In the genomic region with DNA sequence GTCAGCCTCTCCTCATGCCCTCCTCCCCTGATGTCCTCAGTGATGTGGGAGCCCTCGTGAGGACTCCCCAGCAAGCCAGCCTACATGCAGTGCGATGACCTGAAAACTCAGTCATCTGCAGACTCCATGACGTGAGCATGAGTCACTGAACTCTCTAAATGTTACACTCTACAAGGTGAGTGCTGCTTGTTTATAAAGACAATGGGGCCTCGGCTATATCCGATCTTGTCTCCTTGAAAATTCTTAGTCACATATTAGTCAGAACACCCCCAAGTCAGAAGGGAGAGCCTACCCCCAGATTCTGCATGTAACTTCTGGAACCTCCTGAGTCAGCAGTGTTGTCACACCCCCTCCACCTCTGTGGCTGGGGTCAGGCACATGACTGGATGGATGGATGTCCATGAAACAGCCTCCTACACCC, we compare ENCODE assay signal across 11 cellular contexts.
DNase-seq lines count a peak whose midpoint lies in the region; ATAC-seq, FAIRE-seq and TF ChIP-seq lines count a peak whose summit lies in the region.
"Had no signal": no experiment of that assay in that cellular context is flagged by ENCODE, and none has a peak within 500 bp of the region (broad histone marks: within the 10 kb centered on the region; RNA-seq: fewer than 3 reads in every experiment).

No MANE protein-coding gene starts in this region.

- H3K36me3 Mint-ChIP-seq in MCF 10A (ENCODE audit: insufficient read depth, unreplicated experiment) = no peaks in the 10 kb centered on the region
- no peaks in the 10 kb centered on the region for H3K36me3 Mint-ChIP-seq in CD4-positive, alpha-beta T cell (ENCODE audit: low read depth)
- H3K36me3 Mint-ChIP-seq: naive thymus-derived CD4-positive, alpha-beta T cell had no signal

- H3K27me3 ChIP-seq in breast epithelium = no peaks in the 10 kb centered on the region
- H3K27me3 ChIP-seq in foreskin keratinocyte = no peaks in the 10 kb centered on the region
- H3K27me3 ChIP-seq in CD4-positive, alpha-beta T cell (ENCODE audit: control insufficient read depth, insufficient read depth, low read length) = no peaks in the 10 kb centered on the region
- H3K27me3 ChIP-seq: BLaER1 had no signal

- intact Hi-C loops in MCF 10A (cut with micrococcal nuclease) = loop anchor here (5.0 to 10.0 kb wide), 2 partner anchors 196 to 668 kb away; no protein-coding TSS in a partner anchor
- intact Hi-C loops in breast epithelium (cut with DNase I; ENCODE audit: low total_unique reads) = no loop called here
- intact Hi-C loops in CD4-positive, alpha-beta T cell (cut with DNase I, micrococcal nuclease) = no loop called here

- H3K9me3 Mint-ChIP-seq in MCF 10A (ENCODE audit: unreplicated experiment) = no peaks in the 10 kb centered on the region
- no peaks in the 10 kb centered on the region for H3K9me3 Mint-ChIP-seq in CD4-positive, alpha-beta T cell

- no peaks in the 10 kb centered on the region for H3K36me3 ChIP-seq in breast epithelium
- H3K36me3 ChIP-seq: BLaER1 had no signal

- peaks cover 24% of the 10 kb centered on the region for H3K4me1 Mint-ChIP-seq in MCF 10A (ENCODE audit: insufficient read depth, unreplicated experiment)
- no peaks in the 10 kb centered on the region for H3K4me1 Mint-ChIP-seq in CD4-positive, alpha-beta T cell (ENCODE audit: low read depth)
- H3K4me1 Mint-ChIP-seq: naive thymus-derived CD4-positive, alpha-beta T cell had no signal

- H3K27ac Mint-ChIP-seq in MCF 10A (ENCODE audit: low read depth, unreplicated experiment) = peak overlapping the region; percentile 71
- H3K27ac Mint-ChIP-seq in CD4-positive, alpha-beta T cell = no peak overlapping the region
- H3K27ac Mint-ChIP-seq: naive thymus-derived CD4-positive, alpha-beta T cell had no signal

- TF ChIP-seq POLR2A in breast epithelium (IDR thresholded peaks at IDR 0.05) (no peak), GM12891 (IDR thresholded peaks at IDR 0.05; ENCODE audit: low read depth, low read length) (no peak)

- H3K9me3 ChIP-seq in breast epithelium = no peaks in the 10 kb centered on the region
- H3K9me3 ChIP-seq in CD4-positive, alpha-beta T cell (ENCODE audit: control insufficient read depth, low read length) = no peaks in the 10 kb centered on the region
- H3K9me3 ChIP-seq: BLaER1 had no signal

- CTCF ChIA-PET in MCF 10A (lab: Yijun Ruan, JAX) = interaction anchor here (0.6 kb wide), 2 partner anchors 78 to 1587 kb away, joined by 3 read pairs; no protein-coding TSS in a partner anchor
- CTCF ChIA-PET in CD4-positive, alpha-beta T cell (lab: Charles Lee) = no interaction called here

- FAIRE-seq in GM12891 (lab: Jason Lieb, UNC) = no peak

- H3K27ac ChIP-seq in breast epithelium (no peak overlapping the region), foreskin keratinocyte (peak overlapping the region; percentile 93)
- H3K27ac ChIP-seq in CD4-positive, alpha-beta T cell (ENCODE audit: low read depth, low read length) = no peak overlapping the region
- H3K27ac ChIP-seq: BLaER1 had no signal

- H3K4me3 ChIP-seq in breast epithelium = no peak overlapping the region
- H3K4me3 ChIP-seq: BLaER1 had no signal

- POLR2A ChIA-PET in MCF 10A (lab: Yijun Ruan, JAX) = interaction anchor here (0.6 kb wide), 1 partner anchor 94 kb away, joined by 4 read pairs; no protein-coding TSS in a partner anchor
- POLR2A ChIA-PET in CD4-positive, alpha-beta T cell (lab: Charles Lee) = no interaction called here

- no peak for TF ChIP-seq CTCF in MCF 10A (IDR thresholded peaks at IDR 0.05; ENCODE audit: unreplicated experiment)
- TF ChIP-seq CTCF in breast epithelium (IDR thresholded peaks at IDR 0.05) = no peak
- TF ChIP-seq CTCF in foreskin keratinocyte (conservative IDR thresholded peaks at IDR 0.05) = peak; percentile 44
- TF ChIP-seq CTCF in CD4-positive, alpha-beta T cell (IDR thresholded peaks at IDR 0.05) = no peak

- DNase-seq in MCF 10A (ENCODE audit: unreplicated experiment) (peak; percentile 87), breast epithelium (ENCODE audit: low spot score in 2 of 2) (no peak), SW480 (ENCODE audit: low spot score) (peak; percentile 85), foreskin keratinocyte (peak; percentile 100), stromal cell of bone marrow (ENCODE audit: low read depth) (peak; percentile 89), GM12891 (ENCODE audit: insufficient read length, low spot score) (no peak)
- no peak for DNase-seq in stimulated activated naive CD4-positive, alpha-beta T cell treated with Interleukin-2 at 50 U/mL for 16 hours (lab: John Stamatoyannopoulos, UW)
- DNase-seq in CD4-positive, alpha-beta T cell = no peak
- DNase-seq: activated CD4-positive, CD25-positive, alpha-beta regulatory T cell; naive thymus-derived CD4-positive, alpha-beta T cell had no signal

- ATAC-seq in foreskin keratinocyte = peak; percentile 96
- ATAC-seq in CD4-positive, alpha-beta T cell (ENCODE audit: poor library complexity) = no peak
- ATAC-seq: naive thymus-derived CD4-positive, alpha-beta T cell had no signal

- no peak overlapping the region for H3K4me3 Mint-ChIP-seq in MCF 10A (ENCODE audit: unreplicated experiment)
- no peak overlapping the region for H3K4me3 Mint-ChIP-seq in CD4-positive, alpha-beta T cell
- H3K4me3 Mint-ChIP-seq: naive thymus-derived CD4-positive, alpha-beta T cell had no signal

- no TSS peak for BruUV-seq in MCF 10A (replicated peaks; lab: Mats Ljungman, UMichigan)

- no peaks in the 10 kb centered on the region for H3K4me1 ChIP-seq in breast epithelium
- H3K4me1 ChIP-seq in foreskin keratinocyte = peaks cover 41% of the 10 kb centered on the region
- H3K4me1 ChIP-seq: BLaER1 had no signal

- no peaks in the 10 kb centered on the region for H3K27me3 Mint-ChIP-seq in MCF 10A (ENCODE audit: insufficient read depth, unreplicated experiment)
- no peaks in the 10 kb centered on the region for H3K27me3 Mint-ChIP-seq in CD4-positive, alpha-beta T cell
- H3K27me3 Mint-ChIP-seq: naive thymus-derived CD4-positive, alpha-beta T cell had no signal

TF ChIP-seq in GM12891, 5 proteins besides CTCF, POLR2A, EP300 and RAD21:
- TF ChIP-seq TAF1 (IDR thresholded peaks at IDR 0.05; ENCODE audit: low read depth, low read length) = no peak
- no peak for TF ChIP-seq POU2F2 (IDR thresholded peaks at IDR 0.05; ENCODE audit: low read depth, low read length)
- TF ChIP-seq POLR2AphosphoS5 (IDR thresholded peaks at IDR 0.05; ENCODE audit: low read depth, low read length) = no peak
- TF ChIP-seq PAX5 (IDR thresholded peaks at IDR 0.05; ENCODE audit: insufficient read depth, low read length, severe bottlenecking) = no peak
- no peak for TF ChIP-seq SPI1 (IDR thresholded peaks at IDR 0.05; ENCODE audit: low read depth, low read length)
TF ChIP-seq in GM12891: peak in this region for 0.

Comparison
In these comparisons a context has a peak if more than half of its experiments do, and no peak if none do; other contexts are left out.
1. DNase-seq: peak in MCF 10A (single experiment), SW480 (single experiment), foreskin keratinocyte (2 of 2) and stromal cell of bone marrow (single experiment); none in breast epithelium (0 of 2), GM12891 (single experiment), stimulated activated naive CD4-positive, alpha-beta T cell treated with Interleukin-2 at 50 U/mL for 16 hours (single experiment) and CD4-positive, alpha-beta T cell (0 of 10).